In the genomic region with DNA sequence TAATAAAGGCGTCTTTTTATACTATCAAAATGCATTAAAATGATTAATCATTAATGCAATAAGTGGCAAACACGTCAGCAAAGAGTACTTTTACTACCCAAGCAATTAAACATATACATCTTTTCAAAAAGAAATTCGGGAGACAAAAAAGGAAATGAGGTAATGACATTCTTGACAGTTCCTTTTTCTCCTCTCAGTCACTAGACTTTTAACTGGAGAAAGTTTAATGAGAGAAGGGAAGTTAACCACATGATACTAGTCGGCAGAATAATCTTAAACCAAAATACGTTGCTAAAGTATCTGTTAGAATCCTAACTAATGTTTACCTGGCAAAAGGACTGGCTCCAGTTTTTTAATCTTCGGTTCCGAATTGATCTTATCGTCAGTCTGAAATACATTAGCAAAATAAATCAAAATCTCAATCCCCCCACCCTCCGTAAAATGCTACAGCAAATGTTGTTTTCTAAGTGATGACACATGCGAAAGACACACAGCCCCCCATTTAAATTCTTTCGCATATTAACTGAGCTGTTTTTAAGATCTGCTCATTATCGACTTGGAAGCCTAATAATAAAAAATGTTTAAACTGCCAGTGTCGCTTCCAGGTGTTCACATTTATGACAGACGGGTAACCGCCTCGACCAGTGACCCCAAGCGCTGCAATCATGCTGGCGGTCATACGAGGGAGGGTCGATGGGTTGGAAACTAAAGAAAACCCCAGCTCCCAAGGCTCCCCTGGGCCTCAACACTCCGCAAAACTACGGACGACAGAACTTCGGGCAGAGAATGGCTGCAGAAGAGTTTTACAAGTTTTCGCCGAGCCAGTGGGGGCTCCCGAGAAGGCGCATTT, we compare ENCODE assay signal across 8 cellular contexts. TPM values are rescaled to one million over a fixed set of nuclear protein-coding genes. Genes with fewer than 3 reads are reported as not detected.
DNase-seq lines count a peak whose midpoint lies in the region; ATAC-seq and TF ChIP-seq lines count a peak whose summit lies in the region.

No MANE protein-coding gene starts in this region.

- peak overlapping the region; percentile 96 for H3K27ac Mint-ChIP-seq in activated T-cell treated with anti-CD3 and anti-CD28 coated beads, Interleukin-2, amount 50 U/mL, for 72 hours

- H3K36me3 Mint-ChIP-seq in activated T-cell treated with anti-CD3 and anti-CD28 coated beads, Interleukin-2, amount 50 U/mL, for 72 hours (ENCODE audit: insufficient read depth in 2 of 2), result no peaks in the 10 kb centered on the region

- peak in 1 of 2 donors; percentile 6 for ATAC-seq in activated T-cell treated with anti-CD3 and anti-CD28 coated beads, Interleukin-2, amount 50 U/mL, for 72 hours (replicated peaks in 1 of 2)
- ATAC-seq in heart right ventricle (peak in 3 of 8 donors; percentile 23 to 40 (median 37)), GM21786 (IDR thresholded peaks at IDR 0.05; ENCODE audit: unreplicated experiment) (no peak), HG03469 (IDR thresholded peaks at IDR 0.05; ENCODE audit: unreplicated experiment) (no peak)

- H3K4me1 ChIP-seq in HUES48 (ENCODE audit: control insufficient read depth, insufficient read depth, low read length), result peaks cover 15% of the 10 kb centered on the region
- H3K4me1 ChIP-seq in heart right ventricle, result peaks cover 0 to 59% (median 53%) of the 10 kb centered on the region in 9 donors

- no peaks in the 10 kb centered on the region for H3K9me3 Mint-ChIP-seq in activated T-cell treated with anti-CD3 and anti-CD28 coated beads, Interleukin-2, amount 50 U/mL, for 72 hours

- WGBS in heart right ventricle, 2 donors, result 3 to 4% methylated on average over 28 of the region's 28 CpGs

- intact Hi-C loops in heart right ventricle (cut with DNase I), result loop anchor here in 2 of 10 donors (5.0 to 10.0 kb wide), 2 partner anchors 42 to 334 kb away; a partner anchor contains a TSS

- H3K36me3 ChIP-seq in HUES48 (ENCODE audit: control insufficient read depth, insufficient read depth, low read length) (peaks cover 12% of the 10 kb centered on the region), heart right ventricle (peaks cover 0 to 26% (median 6%) of the 10 kb centered on the region in 9 donors)

- H3K9me3 ChIP-seq in HUES48 (ENCODE audit: control insufficient read depth, insufficient read depth, low read length) (no peaks in the 10 kb centered on the region), heart right ventricle (no peaks in the 10 kb centered on the region)

- H3K9ac ChIP-seq in HUES48 (ENCODE audit: low read depth, low read length), result peak overlapping the region; percentile 77

- H3K27me3 Mint-ChIP-seq in activated T-cell treated with anti-CD3 and anti-CD28 coated beads, Interleukin-2, amount 50 U/mL, for 72 hours (ENCODE audit: low read depth), result no peaks in the 10 kb centered on the region

- H3K4me3 ChIP-seq in HUES48 (ENCODE audit: low read depth, low read length) (peak overlapping the region; percentile 96), heart right ventricle (peak overlapping the region; percentile 55 to 97 (median 94)), retinal pigment epithelial cell (ENCODE audit: low read length) (peak overlapping the region; percentile 91)

- no peaks in the 10 kb centered on the region for H3K27me3 ChIP-seq in HUES48 (ENCODE audit: control insufficient read depth, insufficient read depth, low read length)
- no peaks in the 10 kb centered on the region for H3K27me3 ChIP-seq in heart right ventricle

- H3K4me3 Mint-ChIP-seq in activated T-cell treated with anti-CD3 and anti-CD28 coated beads, Interleukin-2, amount 50 U/mL, for 72 hours, result peak overlapping the region; percentile 95 to 98

- DNase-seq in NCI-H146 (lab: John Stamatoyannopoulos, UW) (peak; percentile 19), NCI-H146 treated with DMSO at 0.1 percent for 48 hours (lab: John Stamatoyannopoulos, UW; ENCODE audit: unreplicated experiment) (no peak), heart right ventricle (no peak), retinal pigment epithelial cell (ENCODE audit: low read depth) (no peak)
- no peak for DNase-seq in activated T-cell treated with anti-CD3 and anti-CD28 coated beads, Interleukin-2, amount 50 U/mL, for 72 hours

- H3K27ac ChIP-seq in HUES48 (ENCODE audit: low read depth, low read length) (peak overlapping the region; percentile 94), heart right ventricle (peak overlapping the region; percentile 80 to 99 (median 95))

- peaks cover 38% of the 10 kb centered on the region for H3K4me1 Mint-ChIP-seq in activated T-cell treated with anti-CD3 and anti-CD28 coated beads, Interleukin-2, amount 50 U/mL, for 72 hours (ENCODE audit: low read depth)

- TF ChIP-seq CTCF in heart right ventricle (IDR thresholded peaks at IDR 0.05) (no peak), retinal pigment epithelial cell (conservative IDR thresholded peaks at IDR 0.05; ENCODE audit: low read depth, low read length) (no peak)

RNA-seq across cellular contexts. Expression of a gene that starts 0.8 kb away (rescaled TPM):
- total RNA-seq in activated T-cell treated with anti-CD3 and anti-CD28 coated beads, Interleukin-2, amount 50 U/mL, for 72 hours, result 10 to 100 TPM; 22.3 to 24.3 TPM
- 10 to 100 TPM; 17.3 to 50.1 (median 30.2) TPM for total RNA-seq in heart right ventricle
- polyA plus RNA-seq in heart right ventricle, result 10 to 100 TPM in 1 of 2 donors, 1 to 10 TPM in 1; 9.4 to 13.9 TPM
